In the genomic region with DNA sequence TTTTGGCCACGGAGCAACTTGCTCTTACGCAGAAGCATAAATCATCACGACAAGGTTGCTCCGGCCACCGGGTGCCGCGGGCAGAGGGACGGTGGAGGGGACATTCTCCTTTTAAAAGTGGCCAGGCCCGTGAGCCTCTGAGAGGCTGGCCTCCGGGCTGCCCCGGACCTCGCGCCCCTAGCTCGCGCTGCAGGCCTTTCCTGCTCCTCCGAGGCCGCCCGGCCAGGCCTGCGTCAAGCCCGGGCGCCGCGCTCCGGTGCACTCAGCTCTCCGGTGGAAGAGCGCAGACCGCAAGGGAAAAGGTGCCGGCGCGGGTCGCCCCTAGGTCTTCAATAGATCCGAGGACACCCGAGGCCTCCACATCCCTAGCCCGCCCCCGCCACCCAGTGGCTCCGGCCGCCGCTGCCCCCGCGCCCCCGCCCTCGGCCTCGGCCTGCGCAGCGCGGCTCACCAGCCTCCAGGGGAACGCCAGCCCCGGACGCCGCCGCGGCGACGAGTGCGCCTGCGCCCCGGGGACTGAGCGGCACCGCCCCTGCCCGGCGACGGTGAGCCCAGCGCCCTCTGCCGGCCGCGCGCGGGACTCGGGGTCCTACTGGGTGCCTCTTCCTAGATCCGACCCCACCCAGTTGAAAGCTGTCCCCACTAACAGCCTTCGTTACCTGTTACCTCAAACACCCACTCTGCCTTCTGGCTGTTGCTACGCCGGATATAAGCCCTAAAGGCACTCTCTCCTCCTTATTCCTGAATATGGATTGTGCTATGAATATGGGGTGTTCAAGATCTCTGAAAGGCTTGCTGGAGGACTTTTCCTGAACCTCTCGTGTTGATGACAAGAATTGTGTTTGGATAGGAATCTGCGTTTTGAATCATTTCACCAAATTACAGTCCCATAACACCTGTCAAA, we compare ENCODE assay signal across 8 cellular contexts.
DNase-seq lines count a peak whose midpoint lies in the region; ATAC-seq lines count a peak whose summit lies in the region.

Gene LYRM9, minus strand, starts transcription at position 500 of the 904 bp plus-strand sequence. CDS start 10,671 bp downstream, outside the sequence.

- DNase-seq in AG08395 (ENCODE audit: low spot score): peak; percentile 98
- peak; percentile 89 for DNase-seq in NCI-H2227 (lab: John Stamatoyannopoulos, UW; ENCODE audit: unreplicated experiment)
- peak; percentile 90 to 94 (median 90) for DNase-seq in activated CD4-positive, CD25-positive, alpha-beta regulatory T cell (lab: John Stamatoyannopoulos, UW)
- DNase-seq in central memory CD4-positive, alpha-beta T cell: peak; percentile 90
- DNase-seq in islet precursor cell: peak; percentile 98
- DNase-seq in stimulated activated CD4-positive, alpha-beta T cell treated with anti-CD3 and anti-CD28 coated beads, Interleukin-12 subunit alpha, Interleukin-12 subunit beta, amount 100 ng/mL, for 48 hours (ENCODE audit: low read depth in 2 of 3, low spot score in 1 of 3): peak; percentile 81 to 89 (median 89)

- peak; percentile 93 for ATAC-seq in GM18868 (IDR thresholded peaks at IDR 0.05; ENCODE audit: unreplicated experiment)
- peak; percentile 87 for ATAC-seq in HG03108 (IDR thresholded peaks at IDR 0.05; ENCODE audit: unreplicated experiment)

Comparison
In these comparisons a context has a peak if more than half of its experiments do, and no peak if none do; other contexts are left out.
1. Peak in every context shown above with its lines: DNase-seq and ATAC-seq.